Comparison of ENCODE assay signal across 1 cellular context in genomic region chr10:125774581-125775191, GRCh38.
TF ChIP-seq lines count a peak whose summit lies in the region.

No MANE protein-coding gene starts in this region.

TF ChIP-seq in GM23338, 12 proteins besides CTCF, POLR2A, EP300 and RAD21 (continued from another document):
- TF ChIP-seq STAT1 (IDR thresholded peaks at IDR 0.05; ENCODE audit: unreplicated experiment) = no peak
